1 cellular context compared by ENCODE assay signal in the genomic region with DNA sequence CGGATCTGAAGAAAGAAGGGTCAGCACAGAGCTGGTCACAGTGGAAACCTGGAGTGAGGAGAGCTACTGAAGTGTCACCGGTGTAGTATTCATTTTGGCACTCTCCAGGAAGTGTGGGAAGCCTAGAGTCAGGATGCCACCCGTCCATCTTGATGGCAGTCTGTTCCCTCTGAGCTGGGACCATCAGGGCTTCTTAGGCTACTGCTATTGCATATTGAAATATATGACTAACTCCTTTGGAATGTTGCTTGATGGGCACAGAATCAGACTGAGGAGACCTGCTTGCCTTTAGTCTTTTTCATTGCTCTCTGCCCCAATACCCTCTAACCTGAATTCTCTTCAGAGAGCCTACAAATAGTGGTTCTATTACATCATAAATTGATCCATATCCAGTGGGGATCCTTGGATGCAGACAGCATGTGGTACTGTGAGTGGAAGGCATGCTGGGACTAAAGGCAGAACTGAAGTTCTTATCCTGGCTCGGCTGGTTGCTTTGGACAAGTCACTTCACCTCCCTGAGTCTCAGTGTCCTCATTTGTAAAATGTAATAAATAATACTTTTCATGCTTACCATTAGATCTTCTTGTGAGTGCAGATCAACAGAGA.
TF ChIP-seq lines count a peak whose summit lies in the region.

No MANE protein-coding gene starts in this region.

TF ChIP-seq in endothelial cell of umbilical vein, 7 proteins besides CTCF, POLR2A, EP300 and RAD21:
- TF ChIP-seq FOS (IDR thresholded peaks at IDR 0.05; ENCODE audit: borderline replicate concordance, insufficient read depth, low read length): peak; percentile 38
- TF ChIP-seq EZH2 (IDR thresholded peaks at IDR 0.05; ENCODE audit: borderline replicate concordance, low read depth, low read length, severe bottlenecking): no peak
